Comparison of ENCODE assay signal across 19 cellular contexts in the genomic region with DNA sequence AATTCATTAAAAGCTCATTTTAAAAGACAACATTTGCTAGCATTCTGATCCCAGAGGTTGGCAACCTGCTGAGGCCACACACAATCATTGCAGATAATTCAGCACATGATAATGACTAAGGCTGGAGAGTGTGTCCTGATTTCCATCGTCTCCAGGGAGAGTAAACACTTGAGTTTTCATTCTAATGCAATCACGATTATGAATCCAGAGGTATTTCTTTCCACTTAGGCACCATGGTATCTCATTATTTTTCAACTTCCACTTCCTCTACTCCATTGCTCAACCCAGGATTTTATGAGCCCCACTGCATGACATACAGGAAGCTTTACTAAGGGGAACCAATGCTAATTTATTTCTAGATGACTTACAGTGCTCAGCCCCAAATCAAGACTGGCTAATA.
DNase-seq lines count a peak whose midpoint lies in the region; ATAC-seq and TF ChIP-seq lines count a peak whose summit lies in the region.
"Had no signal": no experiment of that assay in that cellular context is flagged by ENCODE, and none has a peak within 500 bp of the region (broad histone marks: within the 10 kb centered on the region; RNA-seq: fewer than 3 reads in every experiment).

No MANE protein-coding gene starts in this region.

- no peak for TF ChIP-seq CTCF in epithelial cell of proximal tubule (conservative IDR thresholded peaks at IDR 0.05; ENCODE audit: low read depth, low read length)

- no peak for ATAC-seq in HG02571 (IDR thresholded peaks at IDR 0.05; ENCODE audit: unreplicated experiment)
- ATAC-seq in GM19463 (IDR thresholded peaks at IDR 0.05; ENCODE audit: unreplicated experiment), result no peak
- no peak for ATAC-seq in GM18520 (IDR thresholded peaks at IDR 0.05; ENCODE audit: unreplicated experiment)
- ATAC-seq: T-cell, WTC11 had no signal

- no peak overlapping the region for H3K4me3 ChIP-seq in epithelial cell of proximal tubule (ENCODE audit: low read depth, low read length)
- H3K4me3 ChIP-seq: esophagus squamous epithelium, HAP-1, heart left ventricle, neural progenitor cell, PC-9, right atrium auricular region had no signal

- DNase-seq in DMS153 treated with DMSO at 0.1 percent for 48 hours (lab: John Stamatoyannopoulos, UW; ENCODE audit: unreplicated experiment) (peak; percentile 7), Kasumi-1 (lab: John Stamatoyannopoulos, UW) (peak; percentile 2 to 13), NCI-H748 treated with DMSO at 0.1 percent for 48 hours (lab: John Stamatoyannopoulos, UW) (peak; percentile 13), epithelial cell of proximal tubule (ENCODE audit: low read depth) (peak; percentile 41), COR-L47 (lab: John Stamatoyannopoulos, UW) (no peak)
- DNase-seq: activated CD8-positive, alpha-beta memory T cell treated with anti-CD3 and anti-CD28 coated beads for 24 hours; CD8-positive, alpha-beta memory T cell; esophagus squamous epithelium; heart left ventricle; NCI-H345; PC-9; T-cell had no signal
